In the genomic region with DNA sequence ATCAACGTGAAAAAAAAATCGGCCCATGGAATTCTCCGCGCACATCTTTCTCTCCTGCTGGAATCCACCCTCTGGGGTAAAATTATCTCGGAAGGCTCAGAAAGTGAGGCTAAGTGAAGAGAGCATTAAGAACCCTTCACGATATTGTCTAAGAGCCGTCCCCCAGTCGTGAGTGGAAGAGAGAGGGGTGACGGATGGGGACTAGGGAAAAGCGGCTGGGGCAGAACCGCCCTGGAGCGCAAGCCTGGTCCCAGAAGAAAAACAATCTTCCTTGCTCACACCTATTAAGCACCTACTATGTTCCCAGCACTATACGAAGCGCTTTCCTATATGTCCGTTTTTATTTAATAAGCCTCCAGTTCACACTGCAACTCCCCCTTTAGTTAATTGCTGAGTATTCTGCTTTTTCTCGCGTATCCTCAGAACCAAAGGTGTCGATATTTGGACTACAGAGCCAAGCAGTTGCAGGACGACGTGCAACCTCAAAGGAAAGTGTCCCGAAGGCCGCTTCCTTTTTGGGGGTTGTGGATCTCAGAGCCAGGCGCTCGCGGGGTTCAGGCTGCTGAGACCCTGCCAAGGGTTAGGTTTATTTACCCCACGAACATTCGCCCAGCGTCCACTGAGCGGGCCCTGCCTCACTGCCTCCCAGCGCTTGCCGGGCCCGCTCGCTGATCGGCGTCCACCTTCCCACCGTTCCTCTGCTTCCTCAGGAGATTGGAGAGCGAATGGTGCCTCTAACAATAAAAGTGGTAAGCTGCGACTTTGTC, we compare ENCODE assay signal across 8 cellular contexts. TPM values are rescaled to one million over a fixed set of nuclear protein-coding genes. Genes with fewer than 3 reads are reported as not detected.
DNase-seq lines count a peak whose midpoint lies in the region; ATAC-seq, FAIRE-seq and TF ChIP-seq lines count a peak whose summit lies in the region.

No MANE protein-coding gene starts in this region.

- ATAC-seq in GM21529 (IDR thresholded peaks at IDR 0.05; ENCODE audit: unreplicated experiment), result no peak
- no peak for ATAC-seq in HG03571 (IDR thresholded peaks at IDR 0.05; ENCODE audit: unreplicated experiment)
- ATAC-seq in GM21515 (IDR thresholded peaks at IDR 0.05; ENCODE audit: unreplicated experiment), result no peak

- peaks cover under 1% of the 10 kb centered on the region for H3K9me3 Mint-ChIP-seq in activated CD4-positive, alpha-beta memory T cell treated with anti-CD3 and anti-CD28 coated beads for 36 hours

- CTCF ChIA-PET in activated CD4-positive, alpha-beta memory T cell treated with anti-CD3 and anti-CD28 coated beads for 36 hours (lab: Charles Lee), result interaction anchor here (1.8 kb wide), 1 partner anchor 16 kb away, joined by 6 read pairs; no protein-coding TSS in a partner anchor

- H3K27me3 ChIP-seq in prostate gland (replicated peaks; ENCODE audit: insufficient read depth), result peaks cover 1% of the 10 kb centered on the region

- POLR2A ChIA-PET in activated CD4-positive, alpha-beta memory T cell treated with anti-CD3 and anti-CD28 coated beads for 36 hours (lab: Charles Lee), result interaction anchor here (1.2 kb wide), 1 partner anchor 22 kb away, joined by 3 read pairs; a partner anchor contains a TSS

- H3K4me1 Mint-ChIP-seq in activated CD4-positive, alpha-beta memory T cell treated with anti-CD3 and anti-CD28 coated beads for 36 hours (ENCODE audit: low read depth), result peaks cover 13% of the 10 kb centered on the region

- peaks cover 41% of the 10 kb centered on the region for H3K27me3 Mint-ChIP-seq in activated CD4-positive, alpha-beta memory T cell treated with anti-CD3 and anti-CD28 coated beads for 36 hours

- H3K4me3 ChIP-seq in foreskin fibroblast (ENCODE audit: low read depth in 1 of 2, low read length in 2 of 2), result peak overlapping the region; percentile 43 to 59
- H3K4me3 ChIP-seq in prostate gland, result peak overlapping the region; percentile 22 to 27

- H3K36me3 ChIP-seq in prostate gland, result no peaks in the 10 kb centered on the region

- no peaks in the 10 kb centered on the region for H3K9me3 ChIP-seq in prostate gland

- H3K4me3 Mint-ChIP-seq in activated CD4-positive, alpha-beta memory T cell treated with anti-CD3 and anti-CD28 coated beads for 36 hours, result peak overlapping the region; percentile 60

- H3K27ac ChIP-seq in prostate gland, result no peak overlapping the region

- peak; percentile 20 for FAIRE-seq in GM12891 (lab: Jason Lieb, UNC)

- H3K4me1 ChIP-seq in prostate gland (replicated peaks), result no peaks in the 10 kb centered on the region

- DNase-seq in GM12891 (ENCODE audit: insufficient read length, low spot score) (no peak), foreskin fibroblast (peak; percentile 9 to 42), prostate gland (ENCODE audit: low spot score) (no peak), dedifferentiated amniotic fluid mesenchymal stem cell (ENCODE audit: extremely low spot score) (no peak)
- no peak for DNase-seq in activated CD4-positive, alpha-beta memory T cell treated with anti-CD3 and anti-CD28 coated beads for 36 hours

- H3K27ac Mint-ChIP-seq in activated CD4-positive, alpha-beta memory T cell treated with anti-CD3 and anti-CD28 coated beads for 36 hours, result no peak overlapping the region

- intact Hi-C loops in activated CD4-positive, alpha-beta memory T cell treated with anti-CD3 and anti-CD28 coated beads for 36 hours (cut with micrococcal nuclease), result loop anchor here (1.0 to 2.0 kb wide), 2 partner anchors 12 to 16 kb away; no protein-coding TSS in a partner anchor
- intact Hi-C loops in prostate gland (cut with DNase I), result no loop called here

- TF ChIP-seq CTCF in foreskin fibroblast (IDR thresholded peaks at IDR 0.05; ENCODE audit: low read depth, low read length) (no peak), prostate gland (IDR thresholded peaks at IDR 0.05) (no peak)

- WGBS in prostate gland, result 22% methylated on average over 38 of the region's 38 CpGs

- TF ChIP-seq POLR2A in GM12891 (IDR thresholded peaks at IDR 0.05; ENCODE audit: low read depth, low read length), result no peak
- no peak for TF ChIP-seq POLR2A in prostate gland (IDR thresholded peaks at IDR 0.05)

- H3K36me3 Mint-ChIP-seq in activated CD4-positive, alpha-beta memory T cell treated with anti-CD3 and anti-CD28 coated beads for 36 hours, result peaks cover under 1% of the 10 kb centered on the region

TF ChIP-seq in GM12891, 5 proteins besides CTCF, POLR2A, EP300 and RAD21:
- TF ChIP-seq PAX5 (IDR thresholded peaks at IDR 0.05; ENCODE audit: insufficient read depth, low read length, severe bottlenecking), result no peak
- TF ChIP-seq POLR2AphosphoS5 (IDR thresholded peaks at IDR 0.05; ENCODE audit: low read depth, low read length), result no peak
- no peak for TF ChIP-seq POU2F2 (IDR thresholded peaks at IDR 0.05; ENCODE audit: low read depth, low read length)
- TF ChIP-seq TAF1 (IDR thresholded peaks at IDR 0.05; ENCODE audit: low read depth, low read length), result no peak
- TF ChIP-seq SPI1 (IDR thresholded peaks at IDR 0.05; ENCODE audit: low read depth, low read length), result no peak

RNA-seq across cellular contexts. Expression of a gene that starts 0.9 kb away (rescaled TPM):
- 0.06 TPM for polyA plus RNA-seq in GM12891 (2012; ENCODE audit: low read depth, missing spikeins)
- total RNA-seq in activated CD4-positive, alpha-beta memory T cell treated with anti-CD3 and anti-CD28 coated beads for 36 hours, result under 1 TPM in 1 of 2 experiments, not detected in 1; 0.22 TPM
- 1 to 10 TPM in 1 of 2 donors, under 1 TPM in 1; 0.73 to 3.7 TPM for total RNA-seq in prostate gland

RNA-seq across cellular contexts. Expression of a gene that starts 22.2 kb away (rescaled TPM):
- polyA plus RNA-seq in GM12891 (2012; ENCODE audit: low read depth, missing spikeins), result 20.0 TPM
- 10 to 100 TPM; 91.2 to 95.8 TPM for total RNA-seq in activated CD4-positive, alpha-beta memory T cell treated with anti-CD3 and anti-CD28 coated beads for 36 hours
- 10 to 100 TPM; 19.3 to 22.9 TPM for total RNA-seq in prostate gland

RNA-seq across cellular contexts. Expression of a gene that starts 23.1 kb away (rescaled TPM):
- 75.5 TPM for polyA plus RNA-seq in GM12891 (2012; ENCODE audit: low read depth, missing spikeins)
- 10 to 100 TPM; 51.2 to 52.4 TPM for total RNA-seq in activated CD4-positive, alpha-beta memory T cell treated with anti-CD3 and anti-CD28 coated beads for 36 hours
- 10 to 100 TPM; 80.2 to 85.9 TPM for total RNA-seq in prostate gland

Comparison
In these comparisons a context has a peak if more than half of its experiments do, and no peak if none do; other contexts are left out.
1. DNase-seq: peak in foreskin fibroblast (2 of 2); none in GM12891 (single experiment), activated CD4-positive, alpha-beta memory T cell treated with anti-CD3 and anti-CD28 coated beads for 36 hours (single experiment), prostate gland (single experiment) and dedifferentiated amniotic fluid mesenchymal stem cell (single experiment).